Comparison of ENCODE assay signal across 1 cellular context in the genomic region with DNA sequence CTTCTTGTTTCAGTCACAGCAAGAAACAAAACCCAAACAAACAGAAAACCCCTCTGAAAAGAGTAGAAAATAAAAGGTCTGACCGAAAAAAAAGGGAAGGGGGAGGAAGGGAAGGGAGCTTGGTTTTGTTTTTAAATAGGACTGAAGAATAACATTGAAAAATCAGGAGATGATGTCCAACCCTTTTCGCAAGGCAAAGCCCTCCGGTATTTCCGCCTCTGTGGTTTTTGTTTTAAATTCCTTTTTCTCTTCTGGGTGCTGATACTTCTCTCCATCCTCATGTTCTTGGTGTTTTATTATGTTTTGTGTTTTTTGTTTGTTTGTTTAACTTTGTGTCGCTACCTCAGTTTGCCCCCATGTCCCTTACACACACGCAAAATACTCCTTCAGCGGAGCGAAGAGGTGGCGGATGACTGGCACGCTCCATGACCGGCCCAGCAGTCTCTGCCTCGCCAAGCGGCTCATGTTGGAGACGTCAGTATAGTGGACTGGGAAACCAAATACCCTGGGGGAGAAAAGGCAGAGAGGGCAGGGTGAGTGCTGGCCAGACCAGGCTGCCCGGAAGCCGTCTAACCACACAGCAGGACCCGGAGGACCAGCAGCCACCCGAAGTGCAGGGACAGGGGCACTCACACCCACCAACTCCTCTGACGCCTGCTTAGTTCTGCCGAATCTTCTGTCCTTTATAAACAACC.
TF ChIP-seq lines count a peak whose summit lies in the region.

No MANE protein-coding gene starts in this region.

TF ChIP-seq in GM23338, 12 proteins besides CTCF, POLR2A, EP300 and RAD21 (continued from another document):
- TF ChIP-seq, protein P1, sequence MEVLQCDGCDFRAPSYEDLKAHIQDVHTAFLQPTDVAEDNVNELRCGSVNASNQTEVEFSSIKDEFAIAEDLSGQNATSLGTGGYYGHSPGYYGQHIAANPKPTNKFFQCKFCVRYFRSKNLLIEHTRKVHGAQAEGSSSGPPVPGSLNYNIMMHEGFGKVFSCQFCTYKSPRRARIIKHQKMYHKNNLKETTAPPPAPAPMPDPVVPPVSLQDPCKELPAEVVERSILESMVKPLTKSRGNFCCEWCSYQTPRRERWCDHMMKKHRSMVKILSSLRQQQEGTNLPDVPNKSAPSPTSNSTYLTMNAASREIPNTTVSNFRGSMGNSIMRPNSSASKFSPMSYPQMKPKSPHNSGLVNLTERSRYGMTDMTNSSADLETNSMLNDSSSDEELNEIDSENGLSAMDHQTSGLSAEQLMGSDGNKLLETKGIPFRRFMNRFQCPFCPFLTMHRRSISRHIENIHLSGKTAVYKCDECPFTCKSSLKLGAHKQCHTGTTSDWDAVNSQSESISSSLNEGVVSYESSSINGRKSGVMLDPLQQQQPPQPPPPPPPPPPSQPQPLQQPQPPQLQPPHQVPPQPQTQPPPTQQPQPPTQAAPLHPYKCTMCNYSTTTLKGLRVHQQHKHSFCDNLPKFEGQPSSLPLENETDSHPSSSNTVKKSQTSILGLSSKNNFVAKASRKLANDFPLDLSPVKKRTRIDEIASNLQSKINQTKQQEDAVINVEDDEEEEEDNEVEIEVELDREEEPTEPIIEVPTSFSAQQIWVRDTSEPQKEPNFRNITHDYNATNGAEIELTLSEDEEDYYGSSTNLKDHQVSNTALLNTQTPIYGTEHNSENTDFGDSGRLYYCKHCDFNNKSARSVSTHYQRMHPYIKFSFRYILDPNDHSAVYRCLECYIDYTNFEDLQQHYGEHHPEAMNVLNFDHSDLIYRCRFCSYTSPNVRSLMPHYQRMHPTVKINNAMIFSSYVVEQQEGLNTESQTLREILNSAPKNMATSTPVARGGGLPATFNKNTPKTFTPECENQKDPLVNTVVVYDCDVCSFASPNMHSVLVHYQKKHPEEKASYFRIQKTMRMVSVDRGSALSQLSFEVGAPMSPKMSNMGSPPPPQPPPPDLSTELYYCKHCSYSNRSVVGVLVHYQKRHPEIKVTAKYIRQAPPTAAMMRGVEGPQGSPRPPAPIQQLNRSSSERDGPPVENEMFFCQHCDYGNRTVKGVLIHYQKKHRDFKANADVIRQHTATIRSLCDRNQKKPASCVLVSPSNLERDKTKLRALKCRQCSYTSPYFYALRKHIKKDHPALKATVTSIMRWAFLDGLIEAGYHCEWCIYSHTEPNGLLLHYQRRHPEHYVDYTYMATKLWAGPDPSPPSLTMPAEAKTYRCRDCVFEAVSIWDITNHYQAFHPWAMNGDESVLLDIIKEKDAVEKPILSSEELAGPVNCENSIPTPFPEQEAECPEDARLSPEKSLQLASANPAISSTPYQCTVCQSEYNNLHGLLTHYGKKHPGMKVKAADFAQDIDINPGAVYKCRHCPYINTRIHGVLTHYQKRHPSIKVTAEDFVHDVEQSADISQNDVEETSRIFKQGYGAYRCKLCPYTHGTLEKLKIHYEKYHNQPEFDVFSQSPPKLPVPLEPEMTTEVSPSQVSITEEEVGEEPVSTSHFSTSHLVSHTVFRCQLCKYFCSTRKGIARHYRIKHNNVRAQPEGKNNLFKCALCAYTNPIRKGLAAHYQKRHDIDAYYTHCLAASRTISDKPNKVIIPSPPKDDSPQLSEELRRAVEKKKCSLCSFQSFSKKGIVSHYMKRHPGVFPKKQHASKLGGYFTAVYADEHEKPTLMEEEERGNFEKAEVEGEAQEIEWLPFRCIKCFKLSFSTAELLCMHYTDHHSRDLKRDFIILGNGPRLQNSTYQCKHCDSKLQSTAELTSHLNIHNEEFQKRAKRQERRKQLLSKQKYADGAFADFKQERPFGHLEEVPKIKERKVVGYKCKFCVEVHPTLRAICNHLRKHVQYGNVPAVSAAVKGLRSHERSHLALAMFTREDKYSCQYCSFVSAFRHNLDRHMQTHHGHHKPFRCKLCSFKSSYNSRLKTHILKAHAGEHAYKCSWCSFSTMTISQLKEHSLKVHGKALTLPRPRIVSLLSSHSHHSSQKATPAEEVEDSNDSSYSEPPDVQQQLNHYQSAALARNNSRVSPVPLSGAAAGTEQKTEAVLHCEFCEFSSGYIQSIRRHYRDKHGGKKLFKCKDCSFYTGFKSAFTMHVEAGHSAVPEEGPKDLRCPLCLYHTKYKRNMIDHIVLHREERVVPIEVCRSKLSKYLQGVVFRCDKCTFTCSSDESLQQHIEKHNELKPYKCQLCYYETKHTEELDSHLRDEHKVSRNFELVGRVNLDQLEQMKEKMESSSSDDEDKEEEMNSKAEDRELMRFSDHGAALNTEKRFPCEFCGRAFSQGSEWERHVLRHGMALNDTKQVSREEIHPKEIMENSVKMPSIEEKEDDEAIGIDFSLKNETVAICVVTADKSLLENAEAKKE (CRISPR knock-in tag; IDR thresholded peaks at IDR 0.05), result no peak
- TF ChIP-seq, protein P2, sequence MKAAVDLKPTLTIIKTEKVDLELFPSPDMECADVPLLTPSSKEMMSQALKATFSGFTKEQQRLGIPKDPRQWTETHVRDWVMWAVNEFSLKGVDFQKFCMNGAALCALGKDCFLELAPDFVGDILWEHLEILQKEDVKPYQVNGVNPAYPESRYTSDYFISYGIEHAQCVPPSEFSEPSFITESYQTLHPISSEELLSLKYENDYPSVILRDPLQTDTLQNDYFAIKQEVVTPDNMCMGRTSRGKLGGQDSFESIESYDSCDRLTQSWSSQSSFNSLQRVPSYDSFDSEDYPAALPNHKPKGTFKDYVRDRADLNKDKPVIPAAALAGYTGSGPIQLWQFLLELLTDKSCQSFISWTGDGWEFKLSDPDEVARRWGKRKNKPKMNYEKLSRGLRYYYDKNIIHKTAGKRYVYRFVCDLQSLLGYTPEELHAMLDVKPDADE (IDR thresholded peaks at IDR 0.05), result no peak
- TF ChIP-seq, protein P3, sequence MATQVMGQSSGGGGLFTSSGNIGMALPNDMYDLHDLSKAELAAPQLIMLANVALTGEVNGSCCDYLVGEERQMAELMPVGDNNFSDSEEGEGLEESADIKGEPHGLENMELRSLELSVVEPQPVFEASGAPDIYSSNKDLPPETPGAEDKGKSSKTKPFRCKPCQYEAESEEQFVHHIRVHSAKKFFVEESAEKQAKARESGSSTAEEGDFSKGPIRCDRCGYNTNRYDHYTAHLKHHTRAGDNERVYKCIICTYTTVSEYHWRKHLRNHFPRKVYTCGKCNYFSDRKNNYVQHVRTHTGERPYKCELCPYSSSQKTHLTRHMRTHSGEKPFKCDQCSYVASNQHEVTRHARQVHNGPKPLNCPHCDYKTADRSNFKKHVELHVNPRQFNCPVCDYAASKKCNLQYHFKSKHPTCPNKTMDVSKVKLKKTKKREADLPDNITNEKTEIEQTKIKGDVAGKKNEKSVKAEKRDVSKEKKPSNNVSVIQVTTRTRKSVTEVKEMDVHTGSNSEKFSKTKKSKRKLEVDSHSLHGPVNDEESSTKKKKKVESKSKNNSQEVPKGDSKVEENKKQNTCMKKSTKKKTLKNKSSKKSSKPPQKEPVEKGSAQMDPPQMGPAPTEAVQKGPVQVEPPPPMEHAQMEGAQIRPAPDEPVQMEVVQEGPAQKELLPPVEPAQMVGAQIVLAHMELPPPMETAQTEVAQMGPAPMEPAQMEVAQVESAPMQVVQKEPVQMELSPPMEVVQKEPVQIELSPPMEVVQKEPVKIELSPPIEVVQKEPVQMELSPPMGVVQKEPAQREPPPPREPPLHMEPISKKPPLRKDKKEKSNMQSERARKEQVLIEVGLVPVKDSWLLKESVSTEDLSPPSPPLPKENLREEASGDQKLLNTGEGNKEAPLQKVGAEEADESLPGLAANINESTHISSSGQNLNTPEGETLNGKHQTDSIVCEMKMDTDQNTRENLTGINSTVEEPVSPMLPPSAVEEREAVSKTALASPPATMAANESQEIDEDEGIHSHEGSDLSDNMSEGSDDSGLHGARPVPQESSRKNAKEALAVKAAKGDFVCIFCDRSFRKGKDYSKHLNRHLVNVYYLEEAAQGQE (IDR thresholded peaks at IDR 0.05; ENCODE audit: unreplicated experiment), result no peak
- no peak for TF ChIP-seq ZNF331 (CRISPR knock-in tag; IDR thresholded peaks at IDR 0.05; ENCODE audit: low read depth)
